ENCODE assay signal across 2 cellular contexts in the genomic region with DNA sequence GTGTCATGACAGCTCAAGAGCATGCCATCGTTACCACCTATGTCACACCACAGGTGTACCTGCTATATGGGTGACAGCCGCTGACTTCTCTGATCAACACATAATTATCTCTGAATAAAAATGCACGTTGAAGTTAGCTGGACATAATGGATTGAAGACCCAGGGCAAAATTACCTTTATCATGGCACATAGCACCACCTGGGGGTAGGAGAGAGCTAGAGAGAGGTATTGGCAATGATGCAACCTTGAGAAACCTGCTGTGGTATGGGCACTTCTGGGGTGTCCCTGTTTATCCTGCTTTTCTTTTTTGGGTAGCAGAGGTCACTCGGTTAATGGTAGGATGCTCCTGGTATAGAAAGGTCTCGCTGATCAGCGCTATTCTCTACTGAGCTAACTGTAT.
TF ChIP-seq lines count a peak whose summit lies in the region.

No MANE protein-coding gene starts in this region.

TF ChIP-seq in IMR-90, 13 proteins besides CTCF, POLR2A, EP300 and RAD21 (continued from another document):
- TF ChIP-seq, protein P1, sequence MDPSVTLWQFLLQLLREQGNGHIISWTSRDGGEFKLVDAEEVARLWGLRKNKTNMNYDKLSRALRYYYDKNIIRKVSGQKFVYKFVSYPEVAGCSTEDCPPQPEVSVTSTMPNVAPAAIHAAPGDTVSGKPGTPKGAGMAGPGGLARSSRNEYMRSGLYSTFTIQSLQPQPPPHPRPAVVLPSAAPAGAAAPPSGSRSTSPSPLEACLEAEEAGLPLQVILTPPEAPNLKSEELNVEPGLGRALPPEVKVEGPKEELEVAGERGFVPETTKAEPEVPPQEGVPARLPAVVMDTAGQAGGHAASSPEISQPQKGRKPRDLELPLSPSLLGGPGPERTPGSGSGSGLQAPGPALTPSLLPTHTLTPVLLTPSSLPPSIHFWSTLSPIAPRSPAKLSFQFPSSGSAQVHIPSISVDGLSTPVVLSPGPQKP (IDR thresholded peaks at IDR 0.05; ENCODE audit: borderline replicate concordance, low read depth, low read length), result no peak
- TF ChIP-seq FOS (IDR thresholded peaks at IDR 0.05; ENCODE audit: low read depth, low read length) (no peak), CEBPB (IDR thresholded peaks at IDR 0.05; ENCODE audit: low read depth, low read length) (no peak), MAZ (IDR thresholded peaks at IDR 0.05; ENCODE audit: borderline replicate concordance, low read depth, low read length) (no peak), NFE2L2 (IDR thresholded peaks at IDR 0.05; ENCODE audit: low read depth, low read length) (no peak), SMC3 (IDR thresholded peaks at IDR 0.05; ENCODE audit: low read depth, low read length) (no peak), RFX5 (IDR thresholded peaks at IDR 0.05; ENCODE audit: low read depth, low read length) (no peak), BHLHE40 (IDR thresholded peaks at IDR 0.05; ENCODE audit: low read depth, low read length) (no peak), RCOR1 (IDR thresholded peaks at IDR 0.05; ENCODE audit: insufficient replicate concordance, low read length) (no peak), CHD1 (IDR thresholded peaks at IDR 0.05; ENCODE audit: low read depth, low read length) (no peak), MAFK (IDR thresholded peaks at IDR 0.05; ENCODE audit: low read depth, low read length) (no peak), MXI1 (IDR thresholded peaks at IDR 0.05; ENCODE audit: borderline replicate concordance, low read depth, low read length) (no peak)

TF ChIP-seq in SK-N-SH, 30 proteins besides CTCF, POLR2A, EP300 and RAD21 (continued from another document):
- TF ChIP-seq, protein P2, sequence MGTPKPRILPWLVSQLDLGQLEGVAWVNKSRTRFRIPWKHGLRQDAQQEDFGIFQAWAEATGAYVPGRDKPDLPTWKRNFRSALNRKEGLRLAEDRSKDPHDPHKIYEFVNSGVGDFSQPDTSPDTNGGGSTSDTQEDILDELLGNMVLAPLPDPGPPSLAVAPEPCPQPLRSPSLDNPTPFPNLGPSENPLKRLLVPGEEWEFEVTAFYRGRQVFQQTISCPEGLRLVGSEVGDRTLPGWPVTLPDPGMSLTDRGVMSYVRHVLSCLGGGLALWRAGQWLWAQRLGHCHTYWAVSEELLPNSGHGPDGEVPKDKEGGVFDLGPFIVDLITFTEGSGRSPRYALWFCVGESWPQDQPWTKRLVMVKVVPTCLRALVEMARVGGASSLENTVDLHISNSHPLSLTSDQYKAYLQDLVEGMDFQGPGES (IDR thresholded peaks at IDR 0.05; ENCODE audit: low read depth, low read length), result no peak
- TF ChIP-seq, protein P3, sequence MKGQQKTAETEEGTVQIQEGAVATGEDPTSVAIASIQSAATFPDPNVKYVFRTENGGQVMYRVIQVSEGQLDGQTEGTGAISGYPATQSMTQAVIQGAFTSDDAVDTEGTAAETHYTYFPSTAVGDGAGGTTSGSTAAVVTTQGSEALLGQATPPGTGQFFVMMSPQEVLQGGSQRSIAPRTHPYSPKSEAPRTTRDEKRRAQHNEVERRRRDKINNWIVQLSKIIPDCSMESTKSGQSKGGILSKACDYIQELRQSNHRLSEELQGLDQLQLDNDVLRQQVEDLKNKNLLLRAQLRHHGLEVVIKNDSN (IDR thresholded peaks at IDR 0.05; ENCODE audit: borderline replicate concordance, low read depth), result no peak
- no peak for TF ChIP-seq TCF12 (IDR thresholded peaks at IDR 0.05)
- no peak for TF ChIP-seq RXRA (IDR thresholded peaks at IDR 0.05; ENCODE audit: borderline replicate concordance, low read depth)
